1 cellular context compared by ENCODE assay signal in the genomic region with DNA sequence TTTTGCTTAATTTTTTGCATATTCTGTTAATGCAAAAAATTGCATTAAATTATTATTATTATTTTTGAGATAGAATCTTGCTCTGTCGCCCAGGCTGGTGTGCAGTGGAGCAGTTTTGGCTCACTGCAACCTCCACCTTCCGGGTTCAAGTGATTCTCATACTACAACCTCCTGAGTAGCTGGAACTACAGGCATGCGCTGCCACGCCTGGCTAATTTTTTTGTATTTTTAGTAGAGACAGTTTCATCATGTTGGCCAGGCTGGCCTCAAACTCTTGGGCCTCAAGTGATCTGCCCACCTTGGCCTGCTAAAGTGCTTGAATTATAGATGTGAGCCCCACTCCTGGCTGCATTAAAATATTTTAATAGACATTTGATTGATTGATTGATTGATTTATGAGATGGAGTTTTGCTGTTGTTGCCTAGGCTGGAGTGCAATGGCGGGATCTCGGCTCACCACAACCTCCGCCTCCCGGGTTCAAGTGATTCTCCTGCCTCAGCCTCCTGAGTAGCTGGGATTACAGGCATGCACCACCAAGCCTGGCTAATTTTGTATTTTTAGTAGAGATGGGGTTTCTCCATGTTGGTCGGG.
A peak's percentile ranks its signal among the peaks of the same experiment; 100 is the strongest.
TF ChIP-seq lines count a peak whose summit lies in the region.
"Not testable (repeated sequence)": the region's sequence is repeated elsewhere in the genome, so short reads cannot be mapped to it uniquely, and the experiment has no call there.

No MANE protein-coding gene starts in this region.

TF ChIP-seq in K562, 482 proteins besides CTCF, POLR2A, EP300 and RAD21 (continued from another document):
- TF ChIP-seq, protein P1, sequence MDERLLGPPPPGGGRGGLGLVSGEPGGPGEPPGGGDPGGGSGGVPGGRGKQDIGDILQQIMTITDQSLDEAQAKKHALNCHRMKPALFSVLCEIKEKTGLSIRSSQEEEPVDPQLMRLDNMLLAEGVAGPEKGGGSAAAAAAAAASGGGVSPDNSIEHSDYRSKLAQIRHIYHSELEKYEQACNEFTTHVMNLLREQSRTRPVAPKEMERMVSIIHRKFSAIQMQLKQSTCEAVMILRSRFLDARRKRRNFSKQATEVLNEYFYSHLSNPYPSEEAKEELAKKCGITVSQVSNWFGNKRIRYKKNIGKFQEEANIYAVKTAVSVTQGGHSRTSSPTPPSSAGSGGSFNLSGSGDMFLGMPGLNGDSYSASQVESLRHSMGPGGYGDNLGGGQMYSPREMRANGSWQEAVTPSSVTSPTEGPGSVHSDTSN (CRISPR knock-in tag; IDR thresholded peaks at IDR 0.05; ENCODE audit: low read depth), result not testable (repeated sequence)
- TF ChIP-seq, protein P1 (tag; conservative IDR thresholded peaks at IDR 0.05; ENCODE audit: low read depth), result peak; percentile 52; the same call in 1 of the 2 replicates
- TF ChIP-seq MEIS2 (IDR thresholded peaks at IDR 0.05; ENCODE audit: partially characterized antibody), result peak; percentile 55
